In genomic region chr16:4318171-4318910, GRCh38 we compare ENCODE assay signal across 8 cellular contexts. TPM values are rescaled to one million over a fixed set of nuclear protein-coding genes. Genes with fewer than 3 reads are reported as not detected.
DNase-seq lines count a peak whose midpoint lies in the region; ATAC-seq and TF ChIP-seq lines count a peak whose summit lies in the region.

No MANE protein-coding gene starts in this region.

- H3K4me3 ChIP-seq in heart right ventricle = peak overlapping the region in 6 of 10 donors; percentile 63 to 93 (median 76)
- H3K4me3 ChIP-seq in endodermal cell (ENCODE audit: low read length) = no peak overlapping the region
- H3K4me3 ChIP-seq in neuron (ENCODE audit: low read length) = peak overlapping the region; percentile 96
- H3K4me3 ChIP-seq in vagina = peak overlapping the region in 1 of 2 donors; percentile 60

- H3K27ac ChIP-seq in heart right ventricle = peak overlapping the region in 8 of 10 donors; percentile 84 to 98 (median 90)
- H3K27ac ChIP-seq in endodermal cell (ENCODE audit: low read depth, low read length) = peak overlapping the region; percentile 42
- peak overlapping the region; percentile 85 for H3K27ac ChIP-seq in vagina

- peaks cover 17% of the 10 kb centered on the region for H3K27me3 Mint-ChIP-seq in endodermal cell (ENCODE audit: insufficient read depth)

- H3K27ac Mint-ChIP-seq in endodermal cell = no peak overlapping the region

- H3K4me1 Mint-ChIP-seq in endodermal cell = peaks cover 8% of the 10 kb centered on the region

- peaks cover 52 to 86% (median 75%) of the 10 kb centered on the region in 9 donors for H3K4me1 ChIP-seq in heart right ventricle
- peaks cover 17% of the 10 kb centered on the region for H3K4me1 ChIP-seq in endodermal cell (ENCODE audit: control insufficient read depth, insufficient read depth, low read length)
- H3K4me1 ChIP-seq in neuron (ENCODE audit: insufficient read depth, low read length) = peaks cover 43% of the 10 kb centered on the region
- peaks cover 87% of the 10 kb centered on the region for H3K4me1 ChIP-seq in vagina

- H3K27me3 ChIP-seq in heart right ventricle (peaks cover 0 to 39% (median 0%) of the 10 kb centered on the region in 7 donors), endodermal cell (ENCODE audit: control insufficient read depth, insufficient read depth, low read length, poor library complexity, severe bottlenecking) (peaks cover 17% of the 10 kb centered on the region), neuron (ENCODE audit: insufficient read depth, low read length) (no peaks in the 10 kb centered on the region), vagina (no peaks in the 10 kb centered on the region)

- TF ChIP-seq CTCF in heart right ventricle (IDR thresholded peaks at IDR 0.05) (no peak), endodermal cell (conservative IDR thresholded peaks at IDR 0.05) (no peak), vagina (IDR thresholded peaks at IDR 0.05) (no peak)

- no peak for TF ChIP-seq POLR2A in vagina (IDR thresholded peaks at IDR 0.05)

- H3K9ac ChIP-seq in endodermal cell (ENCODE audit: extremely low read depth, low read length, poor library complexity, severe bottlenecking) = no peak overlapping the region

- H2AFZ ChIP-seq in neuron (ENCODE audit: low read depth, low read length) = no peak overlapping the region

- no peaks in the 10 kb centered on the region for H3K9me3 ChIP-seq in heart right ventricle
- H3K9me3 ChIP-seq in endodermal cell (ENCODE audit: control insufficient read depth, low read length) = no peaks in the 10 kb centered on the region
- no peaks in the 10 kb centered on the region for H3K9me3 ChIP-seq in neuron (ENCODE audit: low read length)
- H3K9me3 ChIP-seq in vagina = no peaks in the 10 kb centered on the region

- H3K36me3 Mint-ChIP-seq in endodermal cell (ENCODE audit: low read depth) = no peaks in the 10 kb centered on the region

- 37 to 44% methylated on average over 17 of the region's 17 CpGs for WGBS in heart right ventricle, 2 donors
- 80 to 84% methylated on average over 2 to 17 of the region's 17 CpGs for WGBS in endodermal cell (ENCODE audit: insufficient coverage in 1 of 2, insufficient read length in 1 of 2), 2 experiments

- H3K36me3 ChIP-seq in heart right ventricle = no peaks in the 10 kb centered on the region
- no peaks in the 10 kb centered on the region for H3K36me3 ChIP-seq in endodermal cell (ENCODE audit: control insufficient read depth, insufficient read depth, low read length)
- no peaks in the 10 kb centered on the region for H3K36me3 ChIP-seq in neuron (ENCODE audit: insufficient read depth, low read length)
- no peaks in the 10 kb centered on the region for H3K36me3 ChIP-seq in vagina

- intact Hi-C loops in heart right ventricle (cut with DNase I) (no loop called here), left cardiac atrium (cut with DNase I) (no loop called here), vagina (cut with DNase I) (loop anchor here (5.0 kb wide), 1 partner anchor 46 kb away; the partner anchor contains the start of gene TFAP4)

- peak overlapping the region; percentile 57 for H3K4me3 Mint-ChIP-seq in endodermal cell

- no peak for ATAC-seq in heart right ventricle
- ATAC-seq in left cardiac atrium = no peak

- DNase-seq in heart right ventricle (no peak), left cardiac atrium (no peak), endodermal cell (no peak), vagina (ENCODE audit: extremely low spot score in 2 of 2) (no peak), DMS53 (lab: John Stamatoyannopoulos, UW) (no peak), NCI-H2029 treated with DMSO at 0.1 percent for 48 hours (lab: John Stamatoyannopoulos, UW) (no peak), T-helper 9 cell (no peak)

- no peaks in the 10 kb centered on the region for H3K9me3 Mint-ChIP-seq in endodermal cell

RNA-seq across cellular contexts. Expression of gene GLIS2, which starts 2.5 kb away (rescaled TPM):
- total RNA-seq in heart right ventricle = 10 to 100 TPM in 8 of 10 donors, 1 to 10 TPM in 2; 9.0 to 16.9 (median 14.9) TPM
- 10 to 100 TPM in 1 of 2 donors, 1 to 10 TPM in 1; 6.9 to 13.1 TPM for polyA plus RNA-seq in heart right ventricle
- total RNA-seq in left cardiac atrium = 10 to 100 TPM; 23.9 to 29.2 TPM
- 10 to 100 TPM in 1 of 2 donors, 1 to 10 TPM in 1; 9.1 to 13.2 TPM for total RNA-seq in endodermal cell
- polyA plus RNA-seq in endodermal cell (2013, experiment 1 of 2) = 16.6 TPM
- polyA plus RNA-seq in endodermal cell (2013, experiment 2 of 2) = 15.6 TPM
- 6.9 TPM for total RNA-seq in vagina

RNA-seq across cellular contexts. Expression of gene PAM16, which starts 32.8 kb away (rescaled TPM):
- total RNA-seq in heart right ventricle = 10 to 100 TPM; 44.2 to 75.0 (median 55.6) TPM
- 100 to 1,000 TPM; 136 to 288 TPM for polyA plus RNA-seq in heart right ventricle
- 10 to 100 TPM; 51.0 to 64.3 TPM for total RNA-seq in left cardiac atrium
- 10 to 100 TPM; 57.7 to 66.2 TPM for total RNA-seq in endodermal cell
- polyA plus RNA-seq in endodermal cell (2013, experiment 1 of 2) = 57.2 TPM
- polyA plus RNA-seq in endodermal cell (2013, experiment 2 of 2) = 62.4 TPM
- total RNA-seq in vagina = 76.1 TPM

RNA-seq across cellular contexts. Expression of gene TFAP4, which starts 45.5 kb away (rescaled TPM):
- 1 to 10 TPM; 1.8 to 6.6 (median 3.1) TPM for total RNA-seq in heart right ventricle
- 1 to 10 TPM; 2.0 to 4.6 TPM for polyA plus RNA-seq in heart right ventricle
- total RNA-seq in left cardiac atrium = 1 to 10 TPM; 3.7 to 4.2 TPM
- 10 to 100 TPM; 28.2 to 30.1 TPM for total RNA-seq in endodermal cell
- 23.3 TPM for polyA plus RNA-seq in endodermal cell (2013, experiment 1 of 2)
- 19.3 TPM for polyA plus RNA-seq in endodermal cell (2013, experiment 2 of 2)
- total RNA-seq in vagina = 6.9 TPM

RNA-seq across cellular contexts. Expression of gene VASN, which starts 53.3 kb away (rescaled TPM):
- total RNA-seq in heart right ventricle (10 to 100 TPM in 1 of 10 donors, 1 to 10 TPM in 9; 3.1 to 14.7 (median 5.8) TPM), left cardiac atrium (10 to 100 TPM; 10.6 to 20.0 TPM), endodermal cell (10 to 100 TPM; 10.4 to 12.1 TPM), vagina (37.6 TPM)
- 10 to 100 TPM in 1 of 2 donors, 1 to 10 TPM in 1; 7.7 to 27.9 TPM for polyA plus RNA-seq in heart right ventricle
- polyA plus RNA-seq in endodermal cell (2013, experiment 1 of 2) = 11.5 TPM
- polyA plus RNA-seq in endodermal cell (2013, experiment 2 of 2) = 11.6 TPM
